1 cellular context compared by ENCODE assay signal in genomic region chr19:56837892-56838679, GRCh38.
TF ChIP-seq lines count a peak whose summit lies in the region.

No MANE protein-coding gene starts in this region.

TF ChIP-seq in WTC11, 78 proteins besides CTCF, POLR2A, EP300 and RAD21 (continued from another document):
- TF ChIP-seq, protein P1, sequence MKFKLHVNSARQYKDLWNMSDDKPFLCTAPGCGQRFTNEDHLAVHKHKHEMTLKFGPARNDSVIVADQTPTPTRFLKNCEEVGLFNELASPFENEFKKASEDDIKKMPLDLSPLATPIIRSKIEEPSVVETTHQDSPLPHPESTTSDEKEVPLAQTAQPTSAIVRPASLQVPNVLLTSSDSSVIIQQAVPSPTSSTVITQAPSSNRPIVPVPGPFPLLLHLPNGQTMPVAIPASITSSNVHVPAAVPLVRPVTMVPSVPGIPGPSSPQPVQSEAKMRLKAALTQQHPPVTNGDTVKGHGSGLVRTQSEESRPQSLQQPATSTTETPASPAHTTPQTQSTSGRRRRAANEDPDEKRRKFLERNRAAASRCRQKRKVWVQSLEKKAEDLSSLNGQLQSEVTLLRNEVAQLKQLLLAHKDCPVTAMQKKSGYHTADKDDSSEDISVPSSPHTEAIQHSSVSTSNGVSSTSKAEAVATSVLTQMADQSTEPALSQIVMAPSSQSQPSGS (CRISPR knock-in tag; IDR thresholded peaks at IDR 0.05; ENCODE audit: borderline replicate concordance, low read depth) = no peak
- TF ChIP-seq ZNF671 (CRISPR knock-in tag; IDR thresholded peaks at IDR 0.05) (no peak), USF2 (CRISPR knock-in tag; IDR thresholded peaks at IDR 0.05) (no peak), JAZF1 (CRISPR knock-in tag; IDR thresholded peaks at IDR 0.05) (no peak), TEAD1 (CRISPR knock-in tag; IDR thresholded peaks at IDR 0.05) (no peak), CREB1 (CRISPR knock-in tag; IDR thresholded peaks at IDR 0.05) (no peak), CREM (CRISPR knock-in tag; IDR thresholded peaks at IDR 0.05) (no peak)
